ENCODE assay signal across 1 cellular context in genomic region chr1:29258189-29258973, GRCh38.
TF ChIP-seq lines count a peak whose summit lies in the region.

No MANE protein-coding gene starts in this region.

TF ChIP-seq in A549, 52 proteins besides CTCF, POLR2A, EP300 and RAD21 (continued from another document):
- TF ChIP-seq ATOH8 (CRISPR knock-in tag; IDR thresholded peaks at IDR 0.05; ENCODE audit: low read depth) = no peak
- TF ChIP-seq NR3C1 (IDR thresholded peaks at IDR 0.05) = no peak
- no peak for TF ChIP-seq ESRRA (IDR thresholded peaks at IDR 0.05; ENCODE audit: borderline replicate concordance, low read length)
